Comparison of ENCODE assay signal across 9 cellular contexts in genomic region chr6:53192590-53193232, GRCh38. TPM values are rescaled to one million over a fixed set of nuclear protein-coding genes. Genes with fewer than 3 reads are reported as not detected.
DNase-seq lines count a peak whose midpoint lies in the region; ATAC-seq and TF ChIP-seq lines count a peak whose summit lies in the region.
"Had no signal": no experiment of that assay in that cellular context is flagged by ENCODE, and none has a peak within 500 bp of the region (broad histone marks: within the 10 kb centered on the region; RNA-seq: fewer than 3 reads in every experiment).

No MANE protein-coding gene starts in this region.

- POLR2A ChIA-PET in HEK293T (lab: Yijun Ruan, JAX): no interaction called here
- POLR2A ChIA-PET in naive thymus-derived CD8-positive, alpha-beta T cell (lab: Charles Lee): no interaction called here

- H3K27ac Mint-ChIP-seq in progenitor cell of endocrine pancreas: peak overlapping the region; percentile 6
- peak overlapping the region in 3 of 10 donors; percentile 1 to 63 (median 16) for H3K27ac Mint-ChIP-seq in naive thymus-derived CD8-positive, alpha-beta T cell

- peak; percentile 20 for ATAC-seq in foreskin keratinocyte
- ATAC-seq in naive thymus-derived CD8-positive, alpha-beta T cell: no peak
- ATAC-seq in HG02759 (IDR thresholded peaks at IDR 0.05; ENCODE audit: unreplicated experiment): no peak

- no peak overlapping the region for H3K4me3 ChIP-seq in NT2/D1 (ENCODE audit: insufficient read length, low read depth)

- H3K9me3 ChIP-seq in NT2/D1 (ENCODE audit: insufficient read depth, low read length): no peaks in the 10 kb centered on the region

- H3K27me3 ChIP-seq in NT2/D1 (ENCODE audit: insufficient read depth, insufficient read length): no peaks in the 10 kb centered on the region
- H3K27me3 ChIP-seq in foreskin keratinocyte: no peaks in the 10 kb centered on the region

- peak overlapping the region; percentile 3 for H3K9ac ChIP-seq in NT2/D1 (ENCODE audit: insufficient read length, low read depth)

- no peaks in the 10 kb centered on the region for H3K36me3 Mint-ChIP-seq in progenitor cell of endocrine pancreas (ENCODE audit: insufficient read depth)
- no peaks in the 10 kb centered on the region for H3K36me3 Mint-ChIP-seq in naive thymus-derived CD8-positive, alpha-beta T cell

- TF ChIP-seq CTCF in foreskin keratinocyte (conservative IDR thresholded peaks at IDR 0.05) (no peak), progenitor cell of endocrine pancreas (IDR thresholded peaks at IDR 0.05; ENCODE audit: unreplicated experiment) (no peak)

- no peak overlapping the region for H3K27ac ChIP-seq in foreskin keratinocyte

- no peaks in the 10 kb centered on the region for H3K4me1 ChIP-seq in NT2/D1 (ENCODE audit: insufficient read depth, insufficient read length)
- H3K4me1 ChIP-seq in foreskin keratinocyte: no peaks in the 10 kb centered on the region

- DNase-seq in HEK293T (ENCODE audit: extremely low spot score) (peak; percentile 25), NT2/D1 (ENCODE audit: low read depth, low spot score) (no peak), foreskin keratinocyte (no peak), progenitor cell of endocrine pancreas (ENCODE audit: low spot score, unreplicated experiment) (no peak), H4 (ENCODE audit: low spot score) (no peak)
- DNase-seq in naive thymus-derived CD8-positive, alpha-beta T cell: no peak
- no peak for DNase-seq in activated CD8-positive, alpha-beta memory T cell treated with anti-CD3 and anti-CD28 coated beads, Interleukin-2, amount 50 U/mL, for 4 hours

- H3K9me3 Mint-ChIP-seq in progenitor cell of endocrine pancreas (ENCODE audit: low read depth): no peaks in the 10 kb centered on the region
- no peaks in the 10 kb centered on the region for H3K9me3 Mint-ChIP-seq in naive thymus-derived CD8-positive, alpha-beta T cell

- no peak overlapping the region for H3K4me3 Mint-ChIP-seq in progenitor cell of endocrine pancreas (ENCODE audit: low read depth)
- peak overlapping the region in 2 of 10 donors; percentile 19 to 37 for H3K4me3 Mint-ChIP-seq in naive thymus-derived CD8-positive, alpha-beta T cell

- CTCF ChIA-PET in HEK293T (lab: Yijun Ruan, JAX): interaction anchor here (1.1 kb wide), 1 partner anchor 21 kb away, joined by 3 read pairs; no protein-coding TSS in a partner anchor

- H3K27me3 Mint-ChIP-seq in progenitor cell of endocrine pancreas: peaks cover under 1% of the 10 kb centered on the region
- H3K27me3 Mint-ChIP-seq in naive thymus-derived CD8-positive, alpha-beta T cell: no peaks in the 10 kb centered on the region

- H3K36me3 ChIP-seq in NT2/D1 (ENCODE audit: insufficient read depth, insufficient read length, low read length): no peaks in the 10 kb centered on the region

- peaks cover 16% of the 10 kb centered on the region for H3K4me1 Mint-ChIP-seq in progenitor cell of endocrine pancreas (ENCODE audit: low read depth)
- H3K4me1 Mint-ChIP-seq in naive thymus-derived CD8-positive, alpha-beta T cell: peaks cover 4 to 44% (median 17%) of the 10 kb centered on the region in 4 donors

TF ChIP-seq in HEK293T, 16 proteins besides CTCF, POLR2A, EP300 and RAD21:
- TF ChIP-seq FOXA1 (IDR thresholded peaks at IDR 0.05): no peak
- no peak for TF ChIP-seq ELF4 (IDR thresholded peaks at IDR 0.05)
- no peak for TF ChIP-seq HDGF (IDR thresholded peaks at IDR 0.05; ENCODE audit: borderline replicate concordance)
- no peak for TF ChIP-seq L3MBTL2 (conservative IDR thresholded peaks at IDR 0.05)
- no peak for TF ChIP-seq PKNOX1 (IDR thresholded peaks at IDR 0.05)
- TF ChIP-seq SUZ12 (IDR thresholded peaks at IDR 0.05): no peak
- no peak for TF ChIP-seq CTBP1 (IDR thresholded peaks at IDR 0.05; ENCODE audit: borderline replicate concordance)
- TF ChIP-seq SP1 (IDR thresholded peaks at IDR 0.05): no peak
- no peak for TF ChIP-seq ZNF384 (IDR thresholded peaks at IDR 0.05)

RNA-seq across cellular contexts. Expression of gene GCM1, which starts 44.1 kb away (rescaled TPM):
- not detected in 2 replicates for total RNA-seq in foreskin keratinocyte
- polyA plus RNA-seq in foreskin keratinocyte: not detected in 2 replicates
- total RNA-seq in progenitor cell of endocrine pancreas: not detected in 2 replicates
- under 1 TPM in 1 of 2 experiments, not detected in 1; 0.27 TPM for total RNA-seq in naive thymus-derived CD8-positive, alpha-beta T cell
- not detected for polyA plus RNA-seq in naive thymus-derived CD8-positive, alpha-beta T cell
- total RNA-seq in H4 (2014; rRNA removed; shearing (Covaris generic)): not detected in 2 replicates
- polyA plus RNA-seq: aorta had no signal
